In the genomic region with DNA sequence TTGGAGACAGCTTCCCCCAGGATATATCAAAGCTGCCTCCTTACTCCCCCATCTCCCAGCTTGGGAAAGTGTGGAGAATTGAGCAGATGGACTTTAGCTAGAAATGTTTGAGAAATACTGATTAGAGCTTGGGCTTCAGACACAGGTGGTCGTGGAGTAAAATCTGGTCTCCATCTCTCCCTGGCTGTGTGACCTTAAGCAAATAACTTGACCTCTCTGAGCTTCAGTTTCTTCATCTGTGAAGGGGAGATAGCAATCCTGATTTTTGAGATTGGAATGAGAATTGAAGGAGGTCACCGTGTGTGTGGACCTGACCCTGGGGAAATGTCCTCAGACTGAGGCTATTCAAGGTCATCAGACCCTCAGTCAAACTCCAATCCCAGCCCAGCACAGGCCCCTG, we compare ENCODE assay signal across 17 cellular contexts. TPM values are rescaled to one million over a fixed set of nuclear protein-coding genes. Genes with fewer than 3 reads are reported as not detected.
"Had no signal": no experiment of that assay in that cellular context is flagged by ENCODE, and none has a peak within 500 bp of the region (broad histone marks: within the 10 kb centered on the region; RNA-seq: fewer than 3 reads in every experiment).

No MANE protein-coding gene starts in this region.

- H3K9me3 ChIP-seq: mucosa of descending colon, tibial nerve had no signal

- H3K27me3 ChIP-seq: tibial nerve had no signal

- ATAC-seq: esophagus mucosa; left lobe of liver; mucosa of descending colon; naive thymus-derived CD4-positive, alpha-beta T cell; stimulated activated naive B cell treated with anti-CD40 and anti-IgM and Interleukin-4, amounts not matched to agents 10 μg/mL and 1 μg/mL and 100 μg/mL, for 72 hours; T-cell had no signal

- FAIRE-seq: astrocyte, bronchial epithelial cell had no signal

- H3K4me3 ChIP-seq: mucosa of descending colon, tibial nerve had no signal

- DNase-seq: activated CD4-positive, alpha-beta T cell treated with anti-CD3 and anti-CD28 coated beads for 1 hour; activated CD4-positive, alpha-beta T cell treated with anti-CD3 and anti-CD28 coated beads, Interleukin-2, amount 50 U/mL, for 4 hours; islet precursor cell; mammary epithelial cell; mucosa of descending colon; occipital lobe; stimulated activated CD4-positive, alpha-beta T cell treated with anti-CD3 and anti-CD28 coated beads, Interleukin-2, amount 100 ng/mL, for 48 hours; stimulated activated naive B cell treated with anti-CD40 and anti-IgM and Interleukin-4, amounts not matched to agents 10 μg/mL and 1 μg/mL and 100 μg/mL, for 72 hours; T-cell had no signal

- H3K36me3 ChIP-seq: tibial nerve had no signal

- H3K27ac ChIP-seq: tibial nerve had no signal

RNA-seq across cellular contexts. Expression of gene GNLY, which starts 3.6 kb away (rescaled TPM):
- total RNA-seq: astrocyte, bronchial epithelial cell, mammary epithelial cell, occipital lobe, skeletal muscle tissue had no signal
- polyA plus RNA-seq: mammary epithelial cell had no signal

RNA-seq across cellular contexts. Expression of gene SFTPB, which starts 29.7 kb away (rescaled TPM):
- total RNA-seq: astrocyte; bronchial epithelial cell; mammary epithelial cell; naive thymus-derived CD4-positive, alpha-beta T cell; skeletal muscle tissue; subcutaneous adipose tissue; tibial nerve had no signal
- polyA plus RNA-seq: mammary epithelial cell; naive thymus-derived CD4-positive, alpha-beta T cell had no signal

RNA-seq across cellular contexts. Expression of gene ATOH8, which starts 56.1 kb away (rescaled TPM):
- total RNA-seq: mammary epithelial cell had no signal
- polyA plus RNA-seq: mammary epithelial cell; naive thymus-derived CD4-positive, alpha-beta T cell had no signal
